ENCODE assay signal across 8 cellular contexts in the genomic region with DNA sequence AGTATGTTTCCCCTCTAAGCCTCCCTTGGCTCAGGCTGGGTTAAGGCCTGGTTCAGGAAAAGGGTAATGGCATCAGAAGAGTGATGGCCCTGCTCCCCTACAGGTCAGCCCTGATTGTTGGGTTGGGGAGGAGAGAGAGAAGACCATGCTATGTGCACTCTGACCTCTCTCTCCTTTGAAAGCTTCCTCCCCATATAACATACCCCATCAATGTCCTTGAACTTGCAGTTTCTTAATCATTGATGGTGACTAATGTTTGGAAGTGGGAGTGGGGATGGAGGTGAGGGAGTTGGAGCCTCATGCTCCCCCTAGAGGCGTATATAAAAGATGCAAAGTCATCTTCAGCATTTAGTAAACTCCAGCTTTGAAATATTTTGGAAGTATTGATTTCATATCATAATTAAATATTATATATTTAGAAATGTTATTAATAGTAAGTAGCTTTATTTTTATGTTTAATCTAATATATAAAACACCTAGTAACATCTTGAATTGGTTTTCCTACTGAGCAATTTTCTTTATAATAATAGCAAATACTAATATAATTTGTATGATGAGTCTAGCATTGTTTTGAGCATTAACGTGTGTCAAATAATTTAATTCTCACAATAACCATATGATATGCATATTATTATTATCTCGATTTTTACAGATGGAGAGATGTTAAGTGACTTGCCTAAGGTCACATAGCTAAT. TPM values are rescaled to one million over a fixed set of nuclear protein-coding genes. Genes with fewer than 3 reads are reported as not detected.
DNase-seq lines count a peak whose midpoint lies in the region; ATAC-seq and TF ChIP-seq lines count a peak whose summit lies in the region.

No MANE protein-coding gene starts in this region.

- no peaks in the 10 kb centered on the region for H3K4me1 Mint-ChIP-seq in Calu3 (ENCODE audit: low read depth, unreplicated experiment)
- peaks cover 16% of the 10 kb centered on the region for H3K4me1 Mint-ChIP-seq in stimulated activated effector memory CD8-positive, alpha-beta T cell treated with anti-CD3 and anti-CD28 coated beads, Interleukin-12 subunit alpha, Interleukin-12 subunit beta, amount 100 ng/mL, for 72 hours

- no peaks in the 10 kb centered on the region for H3K9me3 Mint-ChIP-seq in Calu3 (ENCODE audit: low read depth, unreplicated experiment)
- H3K9me3 Mint-ChIP-seq in stimulated activated effector memory CD8-positive, alpha-beta T cell treated with anti-CD3 and anti-CD28 coated beads, Interleukin-12 subunit alpha, Interleukin-12 subunit beta, amount 100 ng/mL, for 72 hours, result no peaks in the 10 kb centered on the region

- no peaks in the 10 kb centered on the region for H3K36me3 Mint-ChIP-seq in Calu3 (ENCODE audit: insufficient read depth, unreplicated experiment)
- no peaks in the 10 kb centered on the region for H3K36me3 Mint-ChIP-seq in stimulated activated effector memory CD8-positive, alpha-beta T cell treated with anti-CD3 and anti-CD28 coated beads, Interleukin-12 subunit alpha, Interleukin-12 subunit beta, amount 100 ng/mL, for 72 hours

- ATAC-seq in stimulated activated effector memory CD8-positive, alpha-beta T cell treated with anti-CD3 and anti-CD28 coated beads, Interleukin-12 subunit alpha, Interleukin-12 subunit beta, amount 100 ng/mL, for 72 hours, result peak; percentile 68
- no peak for ATAC-seq in HG02970 (IDR thresholded peaks at IDR 0.05; ENCODE audit: low FRiP score, unreplicated experiment)

- peaks cover 24% of the 10 kb centered on the region for H3K27me3 Mint-ChIP-seq in Calu3 (ENCODE audit: unreplicated experiment)

- no TSS peak for BruUV-seq in Calu3 (replicated peaks; lab: Mats Ljungman, UMichigan)

- DNase-seq in Calu3, result peak; percentile 11
- peak; percentile 75 for DNase-seq in H4 (ENCODE audit: low spot score)
- DNase-seq in OCI-M1 (lab: John Stamatoyannopoulos, UW), result peak; percentile 55
- DNase-seq in fibroblast of gingiva (ENCODE audit: low read depth), result peak; percentile 30
- DNase-seq in stimulated activated effector memory CD8-positive, alpha-beta T cell treated with anti-CD3 and anti-CD28 coated beads, Interleukin-12 subunit alpha, Interleukin-12 subunit beta, amount 100 ng/mL, for 72 hours (ENCODE audit: low spot score in 2 of 2), result no peak
- DNase-seq in middle frontal gyrus (ENCODE audit: extremely low spot score, low spot score), result no peak
- no peak for DNase-seq in NCI-H1105 treated with DMSO at 0.1 percent for 48 hours (lab: John Stamatoyannopoulos, UW)

- TF ChIP-seq CTCF in Calu3 (IDR thresholded peaks at IDR 0.05; ENCODE audit: unreplicated experiment), result peak; percentile 59

- no peak overlapping the region for H3K27ac Mint-ChIP-seq in Calu3 (ENCODE audit: unreplicated experiment)
- no peak overlapping the region for H3K27ac Mint-ChIP-seq in stimulated activated effector memory CD8-positive, alpha-beta T cell treated with anti-CD3 and anti-CD28 coated beads, Interleukin-12 subunit alpha, Interleukin-12 subunit beta, amount 100 ng/mL, for 72 hours

- intact Hi-C loops in Calu3 (cut with micrococcal nuclease; ENCODE audit: unreplicated experiment), result no loop called here

- CTCF ChIA-PET in Calu3 (lab: Charles Lee), result interaction anchor here (0.6 kb wide), 1 partner anchor 483 kb away, joined by 4 read pairs; no protein-coding TSS in a partner anchor

- H3K4me3 Mint-ChIP-seq in Calu3 (ENCODE audit: low read depth, unreplicated experiment), result no peak overlapping the region
- no peak overlapping the region for H3K4me3 Mint-ChIP-seq in stimulated activated effector memory CD8-positive, alpha-beta T cell treated with anti-CD3 and anti-CD28 coated beads, Interleukin-12 subunit alpha, Interleukin-12 subunit beta, amount 100 ng/mL, for 72 hours

RNA-seq across cellular contexts. Expression of a gene that starts 8.8 kb away (rescaled TPM):
- total RNA-seq in Calu3 (2022), result 0.07 TPM in 1 of 2 replicates, not detected in the other
- 0.19 and 0.31 TPM in 2 replicates for total RNA-seq in H4 (2014; rRNA removed; shearing (Covaris generic))

RNA-seq across cellular contexts. Expression of a gene that starts 28.1 kb away (rescaled TPM):
- not detected in 2 replicates for total RNA-seq in Calu3 (2022)
- not detected in 2 replicates for total RNA-seq in H4 (2014; rRNA removed; shearing (Covaris generic))

Comparison
In these comparisons a context has a peak if more than half of its experiments do, and no peak if none do; other contexts are left out.
1. DNase-seq: peak in Calu3 (single experiment), H4 (single experiment), OCI-M1 (single experiment) and fibroblast of gingiva (single experiment); none in stimulated activated effector memory CD8-positive, alpha-beta T cell treated with anti-CD3 and anti-CD28 coated beads, Interleukin-12 subunit alpha, Interleukin-12 subunit beta, amount 100 ng/mL, for 72 hours (0 of 2), middle frontal gyrus (single experiment) and NCI-H1105 treated with DMSO at 0.1 percent for 48 hours (single experiment).